Comparison of ENCODE assay signal across 25 cellular contexts in genomic region chr4:100417565-100417964, GRCh38.
DNase-seq lines count a peak whose midpoint lies in the region; ATAC-seq, FAIRE-seq and TF ChIP-seq lines count a peak whose summit lies in the region.
"Had no signal": no experiment of that assay in that cellular context is flagged by ENCODE, and none has a peak within 500 bp of the region (broad histone marks: within the 10 kb centered on the region; RNA-seq: fewer than 3 reads in every experiment).

No MANE protein-coding gene starts in this region.

- H3K4me1 Mint-ChIP-seq in astrocyte (ENCODE audit: low read depth, unreplicated experiment): peaks cover 13% of the 10 kb centered on the region
- no peaks in the 10 kb centered on the region for H3K4me1 Mint-ChIP-seq in stimulated activated effector memory CD8-positive, alpha-beta T cell treated with anti-CD3 and anti-CD28 coated beads, Interleukin-12 subunit alpha, Interleukin-12 subunit beta, amount 100 ng/mL, for 72 hours
- H3K4me1 Mint-ChIP-seq: CD4-positive, CD25-positive, alpha-beta regulatory T cell; naive thymus-derived CD4-positive, alpha-beta T cell had no signal

- H3K36me3 Mint-ChIP-seq in astrocyte (ENCODE audit: low read depth, unreplicated experiment): no peaks in the 10 kb centered on the region
- no peaks in the 10 kb centered on the region for H3K36me3 Mint-ChIP-seq in stimulated activated effector memory CD8-positive, alpha-beta T cell treated with anti-CD3 and anti-CD28 coated beads, Interleukin-12 subunit alpha, Interleukin-12 subunit beta, amount 100 ng/mL, for 72 hours
- H3K36me3 Mint-ChIP-seq: CD4-positive, CD25-positive, alpha-beta regulatory T cell; naive thymus-derived CD4-positive, alpha-beta T cell had no signal

- no peaks in the 10 kb centered on the region for H4K20me1 ChIP-seq in astrocyte (ENCODE audit: insufficient read depth, low read length)

- no peak overlapping the region for H3K9ac ChIP-seq in astrocyte (ENCODE audit: low read length)
- H3K9ac ChIP-seq: KMS-11 had no signal

- H3K4me3 Mint-ChIP-seq in astrocyte (ENCODE audit: unreplicated experiment): no peak overlapping the region
- H3K4me3 Mint-ChIP-seq in stimulated activated effector memory CD8-positive, alpha-beta T cell treated with anti-CD3 and anti-CD28 coated beads, Interleukin-12 subunit alpha, Interleukin-12 subunit beta, amount 100 ng/mL, for 72 hours: no peak overlapping the region
- H3K4me3 Mint-ChIP-seq: CD4-positive, CD25-positive, alpha-beta regulatory T cell; naive thymus-derived CD4-positive, alpha-beta T cell had no signal

- no peak for FAIRE-seq in astrocyte (lab: Jason Lieb, UNC)
- FAIRE-seq: keratinocyte had no signal

- peak; percentile 65 for DNase-seq in NCI-H82 (lab: John Stamatoyannopoulos, UW)
- no peak for DNase-seq in NCI-H82 treated with DMSO at 0.1 percent for 48 hours (lab: John Stamatoyannopoulos, UW; ENCODE audit: unreplicated experiment)
- DNase-seq in astrocyte (ENCODE audit: low read depth): peak; percentile 48
- peak; percentile 29 to 64 for DNase-seq in foreskin keratinocyte
- no peak for DNase-seq in stimulated activated effector memory CD8-positive, alpha-beta T cell treated with anti-CD3 and anti-CD28 coated beads, Interleukin-12 subunit alpha, Interleukin-12 subunit beta, amount 100 ng/mL, for 72 hours (ENCODE audit: low spot score in 2 of 2)
- no peak for DNase-seq in G401 (ENCODE audit: low spot score)
- DNase-seq in sciatic nerve (ENCODE audit: low spot score): no peak
- DNase-seq: activated CD4-positive, alpha-beta T cell treated with anti-CD3 and anti-CD28 coated beads, Interleukin-2, amount 50 U/mL, for 48 hours; activated naive CD4-positive, alpha-beta T cell; anterior cingulate cortex; CD4-positive, CD25-positive, alpha-beta regulatory T cell; DMS79; effector memory CD4-positive, alpha-beta T cell; esophagus squamous epithelium; hypothalamus; naive thymus-derived CD4-positive, alpha-beta T cell; NCI-H2029 treated with DMSO at 0.1 percent for 48 hours; NCI-H510A; PC-3; posterior cingulate gyrus; spleen had no signal

- in situ Hi-C loops in G401 (cut with HindIII; ENCODE audit: low sequenced_read_pairs): no loop called here

- no peaks in the 10 kb centered on the region for H3K79me2 ChIP-seq in astrocyte (ENCODE audit: insufficient read depth, low read length)

- TF ChIP-seq CTCF in astrocyte (IDR thresholded peaks at IDR 0.05; ENCODE audit: insufficient read depth, low read depth, low read length): no peak
- no peak for TF ChIP-seq CTCF in foreskin keratinocyte (conservative IDR thresholded peaks at IDR 0.05)

- ATAC-seq in foreskin keratinocyte: peak; percentile 50
- no peak for ATAC-seq in stimulated activated effector memory CD8-positive, alpha-beta T cell treated with anti-CD3 and anti-CD28 coated beads, Interleukin-12 subunit alpha, Interleukin-12 subunit beta, amount 100 ng/mL, for 72 hours
- no peak for ATAC-seq in sciatic nerve
- ATAC-seq in HG03442 (IDR thresholded peaks at IDR 0.05; ENCODE audit: unreplicated experiment): no peak
- ATAC-seq: naive thymus-derived CD4-positive, alpha-beta T cell; PC-3 had no signal

- H3K27ac ChIP-seq in astrocyte (ENCODE audit: low read depth, low read length): no peak overlapping the region
- no peak overlapping the region for H3K27ac ChIP-seq in foreskin keratinocyte
- H3K27ac ChIP-seq: esophagus squamous epithelium, KMS-11, SJSA1, spleen had no signal

- H3K4me1 ChIP-seq in astrocyte (ENCODE audit: insufficient read depth, low read length) (no peaks in the 10 kb centered on the region), foreskin keratinocyte (peaks cover 13% of the 10 kb centered on the region)
- H3K4me1 ChIP-seq: esophagus squamous epithelium, spleen had no signal

- no peaks in the 10 kb centered on the region for H3K27me3 Mint-ChIP-seq in astrocyte (ENCODE audit: low read depth, unreplicated experiment)

- no peak overlapping the region for H2AFZ ChIP-seq in astrocyte (ENCODE audit: low read depth, low read length)

- no peaks in the 10 kb centered on the region for H3K36me3 ChIP-seq in astrocyte (ENCODE audit: insufficient read depth, low read length)
- H3K36me3 ChIP-seq: esophagus squamous epithelium, SJSA1, spleen had no signal

- H3K4me3 ChIP-seq in astrocyte (ENCODE audit: insufficient read depth, low read depth, low read length): no peak overlapping the region
- H3K4me3 ChIP-seq: esophagus squamous epithelium, SJSA1, spleen had no signal

- H3K27ac Mint-ChIP-seq in astrocyte (ENCODE audit: unreplicated experiment): no peak overlapping the region
- no peak overlapping the region for H3K27ac Mint-ChIP-seq in stimulated activated effector memory CD8-positive, alpha-beta T cell treated with anti-CD3 and anti-CD28 coated beads, Interleukin-12 subunit alpha, Interleukin-12 subunit beta, amount 100 ng/mL, for 72 hours
- H3K27ac Mint-ChIP-seq: CD4-positive, CD25-positive, alpha-beta regulatory T cell had no signal

- H3K4me2 ChIP-seq in astrocyte (ENCODE audit: low read length): no peak overlapping the region
- H3K4me2 ChIP-seq: KMS-11 had no signal

- H3K27me3 ChIP-seq in astrocyte (ENCODE audit: insufficient read depth, low read length): no peaks in the 10 kb centered on the region
- peaks cover 2% of the 10 kb centered on the region for H3K27me3 ChIP-seq in foreskin keratinocyte
- H3K27me3 ChIP-seq: esophagus squamous epithelium, SJSA1, spleen had no signal

- intact Hi-C loops in sciatic nerve (cut with DNase I): no loop called here

- H3K9me3 ChIP-seq in astrocyte (ENCODE audit: insufficient read depth, low read depth, low read length): no peaks in the 10 kb centered on the region
- H3K9me3 ChIP-seq: esophagus squamous epithelium, SJSA1, spleen had no signal

- no peaks in the 10 kb centered on the region for H3K9me3 Mint-ChIP-seq in astrocyte (ENCODE audit: unreplicated experiment)
- no peaks in the 10 kb centered on the region for H3K9me3 Mint-ChIP-seq in stimulated activated effector memory CD8-positive, alpha-beta T cell treated with anti-CD3 and anti-CD28 coated beads, Interleukin-12 subunit alpha, Interleukin-12 subunit beta, amount 100 ng/mL, for 72 hours
- H3K9me3 Mint-ChIP-seq: CD4-positive, CD25-positive, alpha-beta regulatory T cell; naive thymus-derived CD4-positive, alpha-beta T cell had no signal

Comparison
In these comparisons a context has a peak if more than half of its experiments do, and no peak if none do; other contexts are left out.
1. DNase-seq: peak in NCI-H82 (single experiment), astrocyte (single experiment) and foreskin keratinocyte (2 of 2); none in NCI-H82 treated with DMSO at 0.1 percent for 48 hours (single experiment), stimulated activated effector memory CD8-positive, alpha-beta T cell treated with anti-CD3 and anti-CD28 coated beads, Interleukin-12 subunit alpha, Interleukin-12 subunit beta, amount 100 ng/mL, for 72 hours (0 of 2), G401 (single experiment) and sciatic nerve (single experiment).